Comparison of ENCODE assay signal across 20 cellular contexts in genomic region chr6:168037856-168038255, GRCh38. TPM values are rescaled to one million over a fixed set of nuclear protein-coding genes. Genes with fewer than 3 reads are reported as not detected.
"Had no signal": no experiment of that assay in that cellular context is flagged by ENCODE, and none has a peak within 500 bp of the region (broad histone marks: within the 10 kb centered on the region; RNA-seq: fewer than 3 reads in every experiment).

No MANE protein-coding gene starts in this region.

- H3K4me1 ChIP-seq: foreskin keratinocyte had no signal

- H3K36me3 ChIP-seq: neutrophil, upper lobe of left lung had no signal

- H3K27ac ChIP-seq: foreskin keratinocyte, neutrophil had no signal

- H3K27me3 ChIP-seq: upper lobe of left lung had no signal

- H3K4me3 ChIP-seq: skin epidermis, upper lobe of left lung had no signal

- DNase-seq: activated CD4-positive, alpha-beta T cell treated with anti-CD3 and anti-CD28 coated beads, Interleukin-2, amount 50 U/mL, for 1 hour; activated CD8-positive, alpha-beta memory T cell treated with anti-CD3 and anti-CD28 coated beads for 24 hours; activated gamma-delta T cell treated with Interleukin-2 at 50 U/mL for 16 hours; amniotic stem cell; cortex of kidney; effector CD8-positive, alpha-beta T cell; foreskin keratinocyte; left colon; naive B cell; retina; stimulated activated CD4-positive, alpha-beta T cell treated with anti-CD3 and anti-CD28 coated beads, Interleukin-4, amount 100 ng/mL, for 4 hours; stimulated activated CD8-positive, alpha-beta memory T cell treated with anti-CD3 and anti-CD28 coated beads, Interleukin-4, amount 100 ng/mL, for 48 hours; stimulated activated naive CD8-positive, alpha-beta T cell treated with anti-CD3 and anti-CD28 coated beads, Interleukin-15, Interleukin-2, amounts not matched to agents 100 U/mL and 50 U/mL, for 24 hours; upper lobe of left lung had no signal

RNA-seq across cellular contexts. Expression of gene KIF25, which starts 40.4 kb away (rescaled TPM):
- total RNA-seq: endothelial cell of umbilical vein, foreskin keratinocyte, lung microvascular endothelial cell, mononuclear cell had no signal
- polyA plus RNA-seq: endothelial cell of umbilical vein, foreskin keratinocyte had no signal

RNA-seq across cellular contexts. Expression of gene FRMD1, which starts 41.2 kb away (rescaled TPM):
- total RNA-seq: endothelial cell of umbilical vein, foreskin keratinocyte, lung microvascular endothelial cell, mononuclear cell, temporal lobe, upper lobe of left lung had no signal
- polyA plus RNA-seq: endothelial cell of umbilical vein, foreskin keratinocyte had no signal
